ENCODE assay signal across 1 cellular context in the genomic region with DNA sequence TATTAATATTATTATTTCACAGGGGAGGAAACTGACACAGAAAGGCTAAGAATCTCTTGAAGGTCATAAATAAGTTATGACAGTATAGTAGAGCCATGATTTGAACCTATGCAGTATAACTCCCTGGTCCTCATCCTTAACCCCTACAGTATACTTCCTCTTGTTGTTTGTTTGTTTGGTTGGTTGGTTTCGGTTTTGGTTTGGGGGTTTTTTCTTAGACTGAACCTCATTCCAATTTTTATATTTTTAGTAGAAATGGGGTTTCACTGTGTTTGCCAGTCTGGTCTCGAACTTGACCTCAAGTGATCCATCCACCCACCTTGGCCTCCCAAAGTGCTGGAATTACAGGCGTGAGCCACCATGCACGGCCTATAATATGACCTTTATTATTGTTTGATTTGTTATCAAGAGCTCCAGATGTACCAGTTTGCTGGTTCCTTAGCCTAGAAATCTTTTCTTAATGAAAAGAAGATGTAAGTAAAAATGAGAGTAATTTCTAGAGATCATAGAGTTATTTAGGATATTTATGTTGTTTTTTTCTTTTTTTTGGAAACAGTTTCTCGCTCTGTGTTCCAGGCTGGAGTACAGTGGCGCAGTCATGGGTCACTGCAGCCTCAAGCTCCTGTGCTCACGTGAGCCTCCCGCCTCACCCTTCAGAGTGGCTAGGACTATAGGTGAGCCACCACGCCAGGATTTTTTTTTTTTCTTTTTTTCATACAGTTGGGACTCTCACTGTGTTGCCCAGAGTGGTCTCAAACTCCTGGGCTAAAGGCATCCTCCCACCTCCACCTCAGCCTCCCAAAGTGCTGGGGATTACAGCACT.
TF ChIP-seq lines count a peak whose summit lies in the region.

No MANE protein-coding gene starts in this region.

TF ChIP-seq in GM23338, 12 proteins besides CTCF, POLR2A, EP300 and RAD21:
- TF ChIP-seq, protein P1, sequence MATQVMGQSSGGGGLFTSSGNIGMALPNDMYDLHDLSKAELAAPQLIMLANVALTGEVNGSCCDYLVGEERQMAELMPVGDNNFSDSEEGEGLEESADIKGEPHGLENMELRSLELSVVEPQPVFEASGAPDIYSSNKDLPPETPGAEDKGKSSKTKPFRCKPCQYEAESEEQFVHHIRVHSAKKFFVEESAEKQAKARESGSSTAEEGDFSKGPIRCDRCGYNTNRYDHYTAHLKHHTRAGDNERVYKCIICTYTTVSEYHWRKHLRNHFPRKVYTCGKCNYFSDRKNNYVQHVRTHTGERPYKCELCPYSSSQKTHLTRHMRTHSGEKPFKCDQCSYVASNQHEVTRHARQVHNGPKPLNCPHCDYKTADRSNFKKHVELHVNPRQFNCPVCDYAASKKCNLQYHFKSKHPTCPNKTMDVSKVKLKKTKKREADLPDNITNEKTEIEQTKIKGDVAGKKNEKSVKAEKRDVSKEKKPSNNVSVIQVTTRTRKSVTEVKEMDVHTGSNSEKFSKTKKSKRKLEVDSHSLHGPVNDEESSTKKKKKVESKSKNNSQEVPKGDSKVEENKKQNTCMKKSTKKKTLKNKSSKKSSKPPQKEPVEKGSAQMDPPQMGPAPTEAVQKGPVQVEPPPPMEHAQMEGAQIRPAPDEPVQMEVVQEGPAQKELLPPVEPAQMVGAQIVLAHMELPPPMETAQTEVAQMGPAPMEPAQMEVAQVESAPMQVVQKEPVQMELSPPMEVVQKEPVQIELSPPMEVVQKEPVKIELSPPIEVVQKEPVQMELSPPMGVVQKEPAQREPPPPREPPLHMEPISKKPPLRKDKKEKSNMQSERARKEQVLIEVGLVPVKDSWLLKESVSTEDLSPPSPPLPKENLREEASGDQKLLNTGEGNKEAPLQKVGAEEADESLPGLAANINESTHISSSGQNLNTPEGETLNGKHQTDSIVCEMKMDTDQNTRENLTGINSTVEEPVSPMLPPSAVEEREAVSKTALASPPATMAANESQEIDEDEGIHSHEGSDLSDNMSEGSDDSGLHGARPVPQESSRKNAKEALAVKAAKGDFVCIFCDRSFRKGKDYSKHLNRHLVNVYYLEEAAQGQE (IDR thresholded peaks at IDR 0.05; ENCODE audit: unreplicated experiment) = no peak
- TF ChIP-seq CREB1 (CRISPR knock-in tag; IDR thresholded peaks at IDR 0.05; ENCODE audit: low read depth) (no peak), POLR2AphosphoS5 (IDR thresholded peaks at IDR 0.05; ENCODE audit: low read depth) (no peak), ZNF331 (CRISPR knock-in tag; IDR thresholded peaks at IDR 0.05; ENCODE audit: low read depth) (no peak), ZNF114 (CRISPR knock-in tag; IDR thresholded peaks at IDR 0.05) (no peak), STAT1 (IDR thresholded peaks at IDR 0.05; ENCODE audit: unreplicated experiment) (no peak), JUNB (IDR thresholded peaks at IDR 0.05; ENCODE audit: unreplicated experiment) (no peak)
- TF ChIP-seq, protein P2, sequence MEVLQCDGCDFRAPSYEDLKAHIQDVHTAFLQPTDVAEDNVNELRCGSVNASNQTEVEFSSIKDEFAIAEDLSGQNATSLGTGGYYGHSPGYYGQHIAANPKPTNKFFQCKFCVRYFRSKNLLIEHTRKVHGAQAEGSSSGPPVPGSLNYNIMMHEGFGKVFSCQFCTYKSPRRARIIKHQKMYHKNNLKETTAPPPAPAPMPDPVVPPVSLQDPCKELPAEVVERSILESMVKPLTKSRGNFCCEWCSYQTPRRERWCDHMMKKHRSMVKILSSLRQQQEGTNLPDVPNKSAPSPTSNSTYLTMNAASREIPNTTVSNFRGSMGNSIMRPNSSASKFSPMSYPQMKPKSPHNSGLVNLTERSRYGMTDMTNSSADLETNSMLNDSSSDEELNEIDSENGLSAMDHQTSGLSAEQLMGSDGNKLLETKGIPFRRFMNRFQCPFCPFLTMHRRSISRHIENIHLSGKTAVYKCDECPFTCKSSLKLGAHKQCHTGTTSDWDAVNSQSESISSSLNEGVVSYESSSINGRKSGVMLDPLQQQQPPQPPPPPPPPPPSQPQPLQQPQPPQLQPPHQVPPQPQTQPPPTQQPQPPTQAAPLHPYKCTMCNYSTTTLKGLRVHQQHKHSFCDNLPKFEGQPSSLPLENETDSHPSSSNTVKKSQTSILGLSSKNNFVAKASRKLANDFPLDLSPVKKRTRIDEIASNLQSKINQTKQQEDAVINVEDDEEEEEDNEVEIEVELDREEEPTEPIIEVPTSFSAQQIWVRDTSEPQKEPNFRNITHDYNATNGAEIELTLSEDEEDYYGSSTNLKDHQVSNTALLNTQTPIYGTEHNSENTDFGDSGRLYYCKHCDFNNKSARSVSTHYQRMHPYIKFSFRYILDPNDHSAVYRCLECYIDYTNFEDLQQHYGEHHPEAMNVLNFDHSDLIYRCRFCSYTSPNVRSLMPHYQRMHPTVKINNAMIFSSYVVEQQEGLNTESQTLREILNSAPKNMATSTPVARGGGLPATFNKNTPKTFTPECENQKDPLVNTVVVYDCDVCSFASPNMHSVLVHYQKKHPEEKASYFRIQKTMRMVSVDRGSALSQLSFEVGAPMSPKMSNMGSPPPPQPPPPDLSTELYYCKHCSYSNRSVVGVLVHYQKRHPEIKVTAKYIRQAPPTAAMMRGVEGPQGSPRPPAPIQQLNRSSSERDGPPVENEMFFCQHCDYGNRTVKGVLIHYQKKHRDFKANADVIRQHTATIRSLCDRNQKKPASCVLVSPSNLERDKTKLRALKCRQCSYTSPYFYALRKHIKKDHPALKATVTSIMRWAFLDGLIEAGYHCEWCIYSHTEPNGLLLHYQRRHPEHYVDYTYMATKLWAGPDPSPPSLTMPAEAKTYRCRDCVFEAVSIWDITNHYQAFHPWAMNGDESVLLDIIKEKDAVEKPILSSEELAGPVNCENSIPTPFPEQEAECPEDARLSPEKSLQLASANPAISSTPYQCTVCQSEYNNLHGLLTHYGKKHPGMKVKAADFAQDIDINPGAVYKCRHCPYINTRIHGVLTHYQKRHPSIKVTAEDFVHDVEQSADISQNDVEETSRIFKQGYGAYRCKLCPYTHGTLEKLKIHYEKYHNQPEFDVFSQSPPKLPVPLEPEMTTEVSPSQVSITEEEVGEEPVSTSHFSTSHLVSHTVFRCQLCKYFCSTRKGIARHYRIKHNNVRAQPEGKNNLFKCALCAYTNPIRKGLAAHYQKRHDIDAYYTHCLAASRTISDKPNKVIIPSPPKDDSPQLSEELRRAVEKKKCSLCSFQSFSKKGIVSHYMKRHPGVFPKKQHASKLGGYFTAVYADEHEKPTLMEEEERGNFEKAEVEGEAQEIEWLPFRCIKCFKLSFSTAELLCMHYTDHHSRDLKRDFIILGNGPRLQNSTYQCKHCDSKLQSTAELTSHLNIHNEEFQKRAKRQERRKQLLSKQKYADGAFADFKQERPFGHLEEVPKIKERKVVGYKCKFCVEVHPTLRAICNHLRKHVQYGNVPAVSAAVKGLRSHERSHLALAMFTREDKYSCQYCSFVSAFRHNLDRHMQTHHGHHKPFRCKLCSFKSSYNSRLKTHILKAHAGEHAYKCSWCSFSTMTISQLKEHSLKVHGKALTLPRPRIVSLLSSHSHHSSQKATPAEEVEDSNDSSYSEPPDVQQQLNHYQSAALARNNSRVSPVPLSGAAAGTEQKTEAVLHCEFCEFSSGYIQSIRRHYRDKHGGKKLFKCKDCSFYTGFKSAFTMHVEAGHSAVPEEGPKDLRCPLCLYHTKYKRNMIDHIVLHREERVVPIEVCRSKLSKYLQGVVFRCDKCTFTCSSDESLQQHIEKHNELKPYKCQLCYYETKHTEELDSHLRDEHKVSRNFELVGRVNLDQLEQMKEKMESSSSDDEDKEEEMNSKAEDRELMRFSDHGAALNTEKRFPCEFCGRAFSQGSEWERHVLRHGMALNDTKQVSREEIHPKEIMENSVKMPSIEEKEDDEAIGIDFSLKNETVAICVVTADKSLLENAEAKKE (CRISPR knock-in tag; IDR thresholded peaks at IDR 0.05) = no peak
